Comparison of ENCODE assay signal across 1 cellular context in the genomic region with DNA sequence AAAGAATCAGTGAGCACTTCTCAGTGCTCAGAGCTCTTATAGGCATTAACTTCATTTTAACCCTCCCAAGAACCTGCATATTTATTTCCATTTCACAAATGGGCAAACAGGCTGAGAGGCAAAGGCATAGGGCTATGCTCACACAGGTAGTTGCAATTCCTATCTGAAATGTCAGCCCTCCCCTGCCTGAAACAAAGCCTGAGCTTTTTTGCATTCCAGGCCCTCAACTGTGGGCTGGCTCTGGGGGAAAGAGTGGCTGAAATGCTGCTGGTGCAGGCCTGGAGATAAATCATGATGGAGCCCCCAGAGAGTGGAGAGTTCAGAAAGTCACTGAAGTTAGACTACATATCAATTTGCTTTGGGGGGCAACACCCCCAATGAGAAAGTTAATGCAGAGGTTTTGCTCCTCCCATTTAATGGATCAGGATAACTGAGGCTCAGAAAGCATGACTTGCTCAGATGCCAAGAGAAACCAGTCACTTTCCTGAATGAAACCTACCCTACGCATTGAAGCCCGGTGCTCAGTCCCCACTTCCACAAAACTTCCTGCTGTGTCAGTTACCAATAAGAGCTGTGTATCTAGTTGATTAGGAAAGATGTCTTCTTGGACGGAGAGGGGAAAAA.
TF ChIP-seq lines count a peak whose summit lies in the region.

No MANE protein-coding gene starts in this region.

TF ChIP-seq in GM23338, 12 proteins besides CTCF, POLR2A, EP300 and RAD21 (continued from another document):
- no peak for TF ChIP-seq ZNF462 (CRISPR knock-in tag; IDR thresholded peaks at IDR 0.05)
